In the genomic region with DNA sequence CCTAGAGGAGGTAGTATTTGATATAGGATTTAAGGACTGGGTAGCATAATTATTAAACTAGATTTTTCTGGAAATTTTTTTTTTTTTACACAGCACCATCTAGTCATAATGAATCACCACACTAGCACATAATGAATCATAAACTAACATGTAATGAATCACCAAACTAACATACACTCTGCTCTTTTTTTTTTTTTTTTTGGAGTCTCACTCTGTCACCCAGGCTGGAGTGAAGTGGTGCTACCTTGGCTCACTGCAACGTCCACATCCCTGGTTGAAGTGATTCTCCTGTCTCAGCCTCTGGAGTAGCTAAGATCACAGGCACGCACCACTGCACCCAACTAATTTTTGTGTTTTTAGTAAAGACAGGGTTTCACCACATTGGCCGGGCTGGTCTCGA, we compare ENCODE assay signal across 11 cellular contexts.
A peak's percentile ranks its signal among the peaks of the same experiment; 100 is the strongest.
DNase-seq lines count a peak whose midpoint lies in the region; ATAC-seq and TF ChIP-seq lines count a peak whose summit lies in the region.
"Had no signal": no experiment of that assay in that cellular context is flagged by ENCODE, and none has a peak within 500 bp of the region (broad histone marks: within the 10 kb centered on the region; RNA-seq: fewer than 3 reads in every experiment).

No MANE protein-coding gene starts in this region.

- no peak for ATAC-seq in HG03457 (IDR thresholded peaks at IDR 0.05; ENCODE audit: unreplicated experiment)

- H3K27ac Mint-ChIP-seq in activated T-helper 1 cell treated with anti-CD3 and anti-CD28 coated beads, Interleukin-12 subunit alpha, Interleukin-12 subunit beta, Interleukin-2, Interleukin-4 antibody, amounts not matched to agents 30 ng/mL and 10 ng/mL and 1 ng/mL, durations not matched to agents 14 hours and 24 hours and 36 hours: no peak overlapping the region

- peaks cover 4% of the 10 kb centered on the region for H3K9me3 Mint-ChIP-seq in activated T-helper 1 cell treated with anti-CD3 and anti-CD28 coated beads, Interleukin-12 subunit alpha, Interleukin-12 subunit beta, Interleukin-2, Interleukin-4 antibody, amounts not matched to agents 30 ng/mL and 10 ng/mL and 1 ng/mL, durations not matched to agents 14 hours and 24 hours and 36 hours

- peaks cover 18% of the 10 kb centered on the region for H3K4me1 Mint-ChIP-seq in activated T-helper 1 cell treated with anti-CD3 and anti-CD28 coated beads, Interleukin-12 subunit alpha, Interleukin-12 subunit beta, Interleukin-2, Interleukin-4 antibody, amounts not matched to agents 30 ng/mL and 10 ng/mL and 1 ng/mL, durations not matched to agents 14 hours and 24 hours and 36 hours (ENCODE audit: low read depth)

- peaks cover 2% of the 10 kb centered on the region for H3K36me3 Mint-ChIP-seq in activated T-helper 1 cell treated with anti-CD3 and anti-CD28 coated beads, Interleukin-12 subunit alpha, Interleukin-12 subunit beta, Interleukin-2, Interleukin-4 antibody, amounts not matched to agents 30 ng/mL and 10 ng/mL and 1 ng/mL, durations not matched to agents 14 hours and 24 hours and 36 hours (ENCODE audit: low read depth)

- intact Hi-C loops in activated T-helper 1 cell treated with anti-CD3 and anti-CD28 coated beads, Interleukin-12 subunit alpha, Interleukin-12 subunit beta, Interleukin-2, Interleukin-4 antibody, amounts not matched to agents 30 ng/mL and 10 ng/mL and 1 ng/mL, durations not matched to agents 14 hours and 24 hours and 36 hours (cut with micrococcal nuclease): loop anchor here (5.0 to 10.0 kb wide), 4 partner anchors 140 to 328 kb away; no protein-coding TSS in a partner anchor

- peaks cover 9% of the 10 kb centered on the region for H3K27me3 Mint-ChIP-seq in activated T-helper 1 cell treated with anti-CD3 and anti-CD28 coated beads, Interleukin-12 subunit alpha, Interleukin-12 subunit beta, Interleukin-2, Interleukin-4 antibody, amounts not matched to agents 30 ng/mL and 10 ng/mL and 1 ng/mL, durations not matched to agents 14 hours and 24 hours and 36 hours (ENCODE audit: insufficient read depth)

- peak; percentile 7 for DNase-seq in stimulated activated CD4-positive, alpha-beta T cell treated with anti-CD3 and anti-CD28 coated beads, Interleukin-1b, Interleukin-23, amount 100 ng/mL, for 48 hours
- no peak for DNase-seq in stimulated activated CD4-positive, alpha-beta T cell treated with anti-CD3 and anti-CD28 coated beads, Interleukin-4, amount 100 ng/mL, for 24 hours
- DNase-seq in HT1080 (ENCODE audit: low read depth): peak; percentile 70
- DNase-seq in epithelial cell of proximal tubule (ENCODE audit: low read depth): peak; percentile 48
- no peak for DNase-seq in NCI-H146 treated with DMSO at 0.1 percent for 48 hours (lab: John Stamatoyannopoulos, UW; ENCODE audit: unreplicated experiment)
- no peak for DNase-seq in activated T-helper 1 cell treated with anti-CD3 and anti-CD28 coated beads, Interleukin-12 subunit alpha, Interleukin-12 subunit beta, Interleukin-2, Interleukin-4 antibody, amounts not matched to agents 30 ng/mL and 10 ng/mL and 1 ng/mL, durations not matched to agents 14 hours and 24 hours and 36 hours (ENCODE audit: low spot score)
- DNase-seq in NCI-H1048 (lab: John Stamatoyannopoulos, UW): no peak
- DNase-seq: SHP77 had no signal

- H3K4me3 ChIP-seq in epithelial cell of proximal tubule (ENCODE audit: low read depth, low read length): no peak overlapping the region
- H3K4me3 ChIP-seq: coronary artery had no signal

- H3K4me3 Mint-ChIP-seq in activated T-helper 1 cell treated with anti-CD3 and anti-CD28 coated beads, Interleukin-12 subunit alpha, Interleukin-12 subunit beta, Interleukin-2, Interleukin-4 antibody, amounts not matched to agents 30 ng/mL and 10 ng/mL and 1 ng/mL, durations not matched to agents 14 hours and 24 hours and 36 hours: no peak overlapping the region
- H3K4me3 Mint-ChIP-seq: CD4-positive, alpha-beta memory T cell had no signal

- no peak for TF ChIP-seq CTCF in epithelial cell of proximal tubule (conservative IDR thresholded peaks at IDR 0.05; ENCODE audit: low read depth, low read length)

Comparison
In these comparisons a context has a peak if more than half of its experiments do, and no peak if none do; other contexts are left out.
1. DNase-seq: peak in stimulated activated CD4-positive, alpha-beta T cell treated with anti-CD3 and anti-CD28 coated beads, Interleukin-1b, Interleukin-23, amount 100 ng/mL, for 48 hours (single experiment), HT1080 (single experiment) and epithelial cell of proximal tubule (single experiment); none in stimulated activated CD4-positive, alpha-beta T cell treated with anti-CD3 and anti-CD28 coated beads, Interleukin-4, amount 100 ng/mL, for 24 hours (single experiment), NCI-H146 treated with DMSO at 0.1 percent for 48 hours (single experiment), activated T-helper 1 cell treated with anti-CD3 and anti-CD28 coated beads, Interleukin-12 subunit alpha, Interleukin-12 subunit beta, Interleukin-2, Interleukin-4 antibody, amounts not matched to agents 30 ng/mL and 10 ng/mL and 1 ng/mL, durations not matched to agents 14 hours and 24 hours and 36 hours (single experiment) and NCI-H1048 (single experiment).